2 cellular contexts compared by ENCODE assay signal in genomic region chr19:36215276-36216171, GRCh38.
TF ChIP-seq lines count a peak whose summit lies in the region.

No MANE protein-coding gene starts in this region.

TF ChIP-seq in A549, 52 proteins besides CTCF, POLR2A, EP300 and RAD21 (continues in another document):
- no peak for TF ChIP-seq CHD2 (IDR thresholded peaks at IDR 0.05; ENCODE audit: low read length, partially characterized antibody)
- TF ChIP-seq NFE2L2 (conservative IDR thresholded peaks at IDR 0.05; ENCODE audit: low read length): no peak
- TF ChIP-seq ATOH8 (CRISPR knock-in tag; IDR thresholded peaks at IDR 0.05; ENCODE audit: low read depth): peak; percentile 48; the same call in 1 of the 2 replicates
- TF ChIP-seq NR3C1 (IDR thresholded peaks at IDR 0.05): no peak
- TF ChIP-seq E2F6 (IDR thresholded peaks at IDR 0.05; ENCODE audit: borderline replicate concordance, low read depth): peak; percentile 65; the same call in 1 of the 2 replicates
- no peak for TF ChIP-seq SREBF2 (IDR thresholded peaks at IDR 0.05)
- no peak for TF ChIP-seq MYC (IDR thresholded peaks at IDR 0.05; ENCODE audit: borderline replicate concordance, low read length)
- no peak for TF ChIP-seq CEBPB (IDR thresholded peaks at IDR 0.05)
- no peak; the same call in 1 of the 2 replicates for TF ChIP-seq CHD4 (IDR thresholded peaks at IDR 0.05; ENCODE audit: borderline replicate concordance)
- no peak for TF ChIP-seq NPAS2 (CRISPR knock-in tag; IDR thresholded peaks at IDR 0.05; ENCODE audit: borderline replicate concordance)
- TF ChIP-seq HDAC2 (IDR thresholded peaks at IDR 0.05): 0 out of 2 replicates have a peak, but pooled peaks have one; percentile 14
- TF ChIP-seq TFCP2L1 (CRISPR knock-in tag; IDR thresholded peaks at IDR 0.05): peak; percentile 92; the same call in 1 of the 2 replicates
- no peak for TF ChIP-seq ELK1 (IDR thresholded peaks at IDR 0.05; ENCODE audit: low read depth, low read length)
- no peak for TF ChIP-seq USF2 (IDR thresholded peaks at IDR 0.05)
- TF ChIP-seq KDM5A (IDR thresholded peaks at IDR 0.05): no peak
- no peak for TF ChIP-seq KDM1A (IDR thresholded peaks at IDR 0.05; ENCODE audit: low read depth)
- no peak for TF ChIP-seq RCOR1 (IDR thresholded peaks at IDR 0.05; ENCODE audit: low read depth, low read length)
- peak; percentile 97 for TF ChIP-seq TP53 (CRISPR knock-in tag; IDR thresholded peaks at IDR 0.05)
- no peak for TF ChIP-seq ZC3H11A (IDR thresholded peaks at IDR 0.05)
- TF ChIP-seq JUN (IDR thresholded peaks at IDR 0.05): peak in 1 of 2 experiments; percentile 24; a peak in 4 of 5 replicates
- no peak for TF ChIP-seq SMC3 (IDR thresholded peaks at IDR 0.05)
- no peak for TF ChIP-seq REST (IDR thresholded peaks at IDR 0.05)
- TF ChIP-seq CBX2 (IDR thresholded peaks at IDR 0.05; ENCODE audit: borderline replicate concordance, low read depth): no peak
- TF ChIP-seq MAZ (IDR thresholded peaks at IDR 0.05; ENCODE audit: borderline replicate concordance, low read depth, low read length): no peak
- TF ChIP-seq ZSCAN20 (CRISPR knock-in tag; IDR thresholded peaks at IDR 0.05): no peak
- TF ChIP-seq PHF8 (IDR thresholded peaks at IDR 0.05; ENCODE audit: borderline replicate concordance, low read depth): no peak; the same call in none of the 2 replicates
- no peak for TF ChIP-seq CBX8 (IDR thresholded peaks at IDR 0.05)
- no peak for TF ChIP-seq EHMT2 (IDR thresholded peaks at IDR 0.05; ENCODE audit: low read depth)
- peak; percentile 93 for TF ChIP-seq RARB (CRISPR knock-in tag; IDR thresholded peaks at IDR 0.05)
- TF ChIP-seq HOXB5 (CRISPR knock-in tag; IDR thresholded peaks at IDR 0.05): peak; percentile 81; the same call in 1 of the 2 replicates
- TF ChIP-seq HOXB13 (CRISPR knock-in tag; IDR thresholded peaks at IDR 0.05; ENCODE audit: low read depth): no peak
- no peak for TF ChIP-seq JUNB (IDR thresholded peaks at IDR 0.05)

TF ChIP-seq in GM12878, 131 proteins besides CTCF, POLR2A, EP300 and RAD21 (continues in another document):
- TF ChIP-seq NKRF (conservative IDR thresholded peaks at IDR 0.05) (peak; percentile 13), POU2F2 (IDR thresholded peaks at IDR 0.05; ENCODE audit: borderline replicate concordance, low read depth, low read length) (no peak), DPF2 (IDR thresholded peaks at IDR 0.05) (no peak), ZNF207 (IDR thresholded peaks at IDR 0.05; ENCODE audit: borderline replicate concordance) (0 out of 2 replicates have a peak, but pooled peaks have one; percentile 50), WRNIP1 (IDR thresholded peaks at IDR 0.05; ENCODE audit: borderline replicate concordance, low read depth, low read length) (no peak), E2F4 (IDR thresholded peaks at IDR 0.05; ENCODE audit: low read depth, low read length) (no peak), IRF5 (IDR thresholded peaks at IDR 0.05; ENCODE audit: borderline replicate concordance) (no peak), TCF3 (IDR thresholded peaks at IDR 0.05; ENCODE audit: borderline replicate concordance, insufficient read depth, low read depth, low read length) (no peak), FOXM1 (IDR thresholded peaks at IDR 0.05; ENCODE audit: low read depth, low read length) (no peak), ZNF687 (IDR thresholded peaks at IDR 0.05) (no peak), MEF2B (IDR thresholded peaks at IDR 0.05; ENCODE audit: partially characterized antibody, poor library complexity, severe bottlenecking) (no peak), TCF12 (IDR thresholded peaks at IDR 0.05; ENCODE audit: low read depth, low read length) (no peak), MTA2 (IDR thresholded peaks at IDR 0.05; ENCODE audit: low read depth) (0 out of 2 replicates have a peak, but pooled peaks have one; percentile 7), CHD4 (IDR thresholded peaks at IDR 0.05) (no peak), SMAD5 (IDR thresholded peaks at IDR 0.05; ENCODE audit: low read depth) (no peak), HDAC2 (IDR thresholded peaks at IDR 0.05) (no peak), HDAC6 (IDR thresholded peaks at IDR 0.05; ENCODE audit: unreplicated experiment) (no peak), SIN3A (IDR thresholded peaks at IDR 0.05; ENCODE audit: low read depth, low read length) (no peak), NFIC (IDR thresholded peaks at IDR 0.05; ENCODE audit: low read depth, low read length) (no peak), HCFC1 (IDR thresholded peaks at IDR 0.05; ENCODE audit: low read length) (no peak), GABPA (IDR thresholded peaks at IDR 0.05; ENCODE audit: low read depth) (no peak), E4F1 (IDR thresholded peaks at IDR 0.05; ENCODE audit: borderline replicate concordance, partially characterized antibody) (no peak), MTA3 (IDR thresholded peaks at IDR 0.05; ENCODE audit: borderline replicate concordance, low read length) (no peak), CUX1 (IDR thresholded peaks at IDR 0.05; ENCODE audit: insufficient replicate concordance, low read depth, low read length) (no peak), ZNF274 (IDR thresholded peaks at IDR 0.05; ENCODE audit: insufficient read depth, insufficient read length) (no peak), SREBF2 (IDR thresholded peaks at IDR 0.05; ENCODE audit: low read length) (no peak), ZBED1 (IDR thresholded peaks at IDR 0.05; ENCODE audit: borderline replicate concordance) (no peak), KLF5 (IDR thresholded peaks at IDR 0.05; ENCODE audit: partially characterized antibody) (no peak), IKZF1 (conservative IDR thresholded peaks at IDR 0.05) (no peak)
